In the genomic region with DNA sequence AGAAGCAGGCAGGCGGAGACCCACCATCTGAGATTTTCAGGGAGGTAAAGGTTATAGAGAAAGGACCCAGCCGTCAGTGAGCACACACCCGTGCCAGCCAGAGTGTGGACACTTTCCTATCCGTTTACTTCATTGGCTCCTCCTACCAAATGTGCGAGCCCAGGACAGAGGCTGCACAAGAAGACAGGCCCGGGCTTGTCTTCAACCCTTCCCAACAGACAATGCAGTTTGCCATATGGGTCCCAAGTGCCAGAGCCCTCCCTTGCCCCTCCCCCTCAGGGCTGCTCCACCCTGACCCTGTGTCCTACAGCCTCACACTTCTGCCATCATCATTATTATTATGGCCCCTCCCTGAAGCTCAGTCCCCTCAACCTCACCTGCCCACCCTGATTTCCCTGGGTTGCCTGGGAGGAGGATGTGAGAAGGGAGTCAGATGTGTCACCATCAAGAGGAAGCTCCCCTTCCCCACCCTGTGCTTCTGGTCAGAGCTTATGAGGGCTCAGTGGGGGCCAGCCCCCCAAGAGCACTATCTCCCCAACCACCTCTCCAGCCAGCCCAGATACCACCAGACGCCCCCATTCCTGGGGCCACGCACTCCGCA, we compare ENCODE assay signal across 9 cellular contexts. TPM values are rescaled to one million over a fixed set of nuclear protein-coding genes. Genes with fewer than 3 reads are reported as not detected.
DNase-seq lines count a peak whose midpoint lies in the region; ATAC-seq, FAIRE-seq and TF ChIP-seq lines count a peak whose summit lies in the region.
"Had no signal": no experiment of that assay in that cellular context is flagged by ENCODE, and none has a peak within 500 bp of the region (broad histone marks: within the 10 kb centered on the region; RNA-seq: fewer than 3 reads in every experiment).

No MANE protein-coding gene starts in this region.

- H3K9me2 ChIP-seq in SK-N-SH, result no peaks in the 10 kb centered on the region

- H3F3A ChIP-seq in SK-N-SH (replicated peaks; ENCODE audit: insufficient read depth), result no peaks in the 10 kb centered on the region

- TF ChIP-seq CTCF in HFF-Myc (IDR thresholded peaks at IDR 0.05; ENCODE audit: low read depth, low read length, missing control alignments) (no peak), SK-N-SH (IDR thresholded peaks at IDR 0.05) (no peak)

- POLR2A ChIA-PET in T-cell (lab: Charles Lee), result interaction anchor here in 1 of 2 donors (0.6 to 1.5 kb wide), 2 partner anchors 13 to 30 kb away, joined by 4 to 17 read pairs; no protein-coding TSS in a partner anchor
- POLR2A ChIA-PET in SK-N-SH (lab: Yijun Ruan, JAX), result no interaction called here

- H2AFZ ChIP-seq in SK-N-SH (ENCODE audit: low read depth), result no peak overlapping the region

- H4K20me1 ChIP-seq in BLaER1 (peaks cover 75% of the 10 kb centered on the region), SK-N-SH (ENCODE audit: insufficient read depth) (no peaks in the 10 kb centered on the region)

- FAIRE-seq in GM19239 (lab: Jason Lieb, UNC), result no peak

- H3K27ac Mint-ChIP-seq in T-cell, result peak overlapping the region; percentile 96 to 98

- CTCF ChIA-PET in T-cell (lab: Charles Lee) (interaction anchor here in 1 of 2 donors (0.9 to 3.6 kb wide), 2 partner anchors 28 to 32 kb away, joined by 5 to 18 read pairs; no protein-coding TSS in a partner anchor), SK-N-SH (lab: Yijun Ruan, JAX) (interaction anchor here (1.1 to 2.8 kb wide), 4 partner anchors 27 to 54 kb away, joined by 3 to 6 read pairs (median 4); no protein-coding TSS in a partner anchor)

- TF ChIP-seq EP300 in SK-N-SH (IDR thresholded peaks at IDR 0.05; ENCODE audit: borderline replicate concordance in 1 of 2, low read depth in 1 of 2, low read length in 1 of 2), result no peak

- no peaks in the 10 kb centered on the region for H3K9me3 Mint-ChIP-seq in T-cell

- peak overlapping the region; percentile 98 for H3K4me2 ChIP-seq in BLaER1
- no peak overlapping the region for H3K4me2 ChIP-seq in SK-N-SH

- peaks cover 99 to 100% (median 99%) of the 10 kb centered on the region in 3 donors for H3K4me1 Mint-ChIP-seq in T-cell

- 73% methylated on average over 3 of the region's 9 CpGs for WGBS in SK-N-SH (ENCODE audit: low lambda C conversion rate)

- no peaks in the 10 kb centered on the region for H3K27me3 Mint-ChIP-seq in T-cell

- H3K9me3 ChIP-seq in BLaER1 (no peaks in the 10 kb centered on the region), SK-N-SH (no peaks in the 10 kb centered on the region)

- peaks cover 38% of the 10 kb centered on the region for H3K36me3 Mint-ChIP-seq in T-cell

- no peak for ATAC-seq in T-cell (replicated peaks in 1 of 4)
- ATAC-seq in left colon, result peak; percentile 7

- H3K4me1 ChIP-seq in BLaER1, result peaks cover 100% of the 10 kb centered on the region
- H3K4me1 ChIP-seq in SK-N-SH (ENCODE audit: control insufficient read depth in 1 of 2, insufficient read depth in 2 of 2, low read depth in 1 of 2, low read length in 1 of 2), result peaks cover 0 to 14% of the 10 kb centered on the region in 2 experiments; a peak in 1 of 4 replicates

- H3K4me3 ChIP-seq in BLaER1 (peak overlapping the region; percentile 93), HFF-Myc (replicated peaks; ENCODE audit: low read depth, low read length) (no peak overlapping the region), SK-N-SH (ENCODE audit: low read depth in 2 of 2, low read length in 1 of 2) (no peak overlapping the region)

- H3K9ac ChIP-seq in BLaER1 (peak overlapping the region; percentile 98), SK-N-SH (no peak overlapping the region)

- H3K4me3 Mint-ChIP-seq in T-cell, result peak overlapping the region; percentile 80 to 98 (median 80)

- H3K27me3 ChIP-seq in BLaER1 (no peaks in the 10 kb centered on the region), SK-N-SH (ENCODE audit: insufficient read depth) (no peaks in the 10 kb centered on the region)

- peak overlapping the region; percentile 98 for H3K27ac ChIP-seq in BLaER1
- H3K27ac ChIP-seq in SK-N-SH (ENCODE audit: low read depth in 2 of 2, low read length in 1 of 2), result no peak overlapping the region; a peak in 1 of 4 replicates
- H3K27ac ChIP-seq: VCaP had no signal

- intact Hi-C loops in left colon (cut with DNase I, micrococcal nuclease), result no loop called here

- H3K79me2 ChIP-seq in SK-N-SH (ENCODE audit: insufficient read depth), result no peaks in the 10 kb centered on the region

- peaks cover 88% of the 10 kb centered on the region for H3K36me3 ChIP-seq in BLaER1
- H3K36me3 ChIP-seq in SK-N-SH (replicated peaks in 1 of 2; ENCODE audit: control insufficient read depth in 1 of 2, insufficient read depth in 2 of 2, low read length in 1 of 2), result no peaks in the 10 kb centered on the region

- no peak for TF ChIP-seq RAD21 in SK-N-SH (IDR thresholded peaks at IDR 0.05; ENCODE audit: low read length)

- DNase-seq in HFF-Myc (ENCODE audit: extremely low read depth, low read depth), result peak; percentile 81
- DNase-seq in T-cell, result no peak
- no peak for DNase-seq in left colon
- DNase-seq in SK-N-SH, result no peak
- DNase-seq in cerebellar nuclear complex (lab: John Stamatoyannopoulos, UW), result no peak
- no peak for DNase-seq in NCI-H1092 (lab: John Stamatoyannopoulos, UW)
- DNase-seq in GM19239 (ENCODE audit: insufficient read length, low spot score), result no peak

TF ChIP-seq in SK-N-SH, 30 proteins besides CTCF, POLR2A, EP300 and RAD21:
- TF ChIP-seq GATA2 (CRISPR knock-in tag; IDR thresholded peaks at IDR 0.05), result no peak
- TF ChIP-seq SIN3A (IDR thresholded peaks at IDR 0.05; ENCODE audit: borderline replicate concordance, low read depth, low read length), result no peak
- TF ChIP-seq TAF1 (IDR thresholded peaks at IDR 0.05; ENCODE audit: borderline replicate concordance, low read depth, low read length), result no peak
- no peak for TF ChIP-seq NRF1 (IDR thresholded peaks at IDR 0.05; ENCODE audit: low read depth, low read length)
- TF ChIP-seq RCOR1 (IDR thresholded peaks at IDR 0.05; ENCODE audit: low read length), result no peak
- TF ChIP-seq, protein P1, sequence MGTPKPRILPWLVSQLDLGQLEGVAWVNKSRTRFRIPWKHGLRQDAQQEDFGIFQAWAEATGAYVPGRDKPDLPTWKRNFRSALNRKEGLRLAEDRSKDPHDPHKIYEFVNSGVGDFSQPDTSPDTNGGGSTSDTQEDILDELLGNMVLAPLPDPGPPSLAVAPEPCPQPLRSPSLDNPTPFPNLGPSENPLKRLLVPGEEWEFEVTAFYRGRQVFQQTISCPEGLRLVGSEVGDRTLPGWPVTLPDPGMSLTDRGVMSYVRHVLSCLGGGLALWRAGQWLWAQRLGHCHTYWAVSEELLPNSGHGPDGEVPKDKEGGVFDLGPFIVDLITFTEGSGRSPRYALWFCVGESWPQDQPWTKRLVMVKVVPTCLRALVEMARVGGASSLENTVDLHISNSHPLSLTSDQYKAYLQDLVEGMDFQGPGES (IDR thresholded peaks at IDR 0.05; ENCODE audit: low read depth, low read length), result no peak
- no peak for TF ChIP-seq GABPA (IDR thresholded peaks at IDR 0.05; ENCODE audit: low read depth)
- TF ChIP-seq, protein P2, sequence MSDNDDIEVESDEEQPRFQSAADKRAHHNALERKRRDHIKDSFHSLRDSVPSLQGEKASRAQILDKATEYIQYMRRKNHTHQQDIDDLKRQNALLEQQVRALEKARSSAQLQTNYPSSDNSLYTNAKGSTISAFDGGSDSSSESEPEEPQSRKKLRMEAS (IDR thresholded peaks at IDR 0.05; ENCODE audit: low read depth), result no peak
- TF ChIP-seq TCF12 (IDR thresholded peaks at IDR 0.05), result no peak
TF ChIP-seq in SK-N-SH: peak in this region for 0.

RNA-seq across cellular contexts. Expression of a gene that starts 9.4 kb away (rescaled TPM):
- total RNA-seq in T-cell, result 100 to 1,000 TPM; 529 to 586 (median 559) TPM
- 10 to 100 TPM; 10.7 to 49.1 TPM for total RNA-seq in left colon
- polyA plus RNA-seq in SK-N-SH (2012; rRNA removed), result 1.0 and 1.1 TPM in 2 replicates
- polyA plus RNA-seq in SK-N-SH (2012; cell fraction: cytosol; rRNA removed), result 0.85 and 0.89 TPM in 2 replicates
- 0.30 and 0.38 TPM in 2 replicates for polyA plus RNA-seq in SK-N-SH (2012; cell fraction: nucleus; rRNA removed)

RNA-seq across cellular contexts. Expression of a gene that starts 24.8 kb away (rescaled TPM):
- 1 to 10 TPM in 2 of 5 donors, under 1 TPM in 3; 0.20 to 5.5 (median 0.60) TPM for total RNA-seq in T-cell
- not detected for total RNA-seq in left colon
- 0.15 and 0.23 TPM in 2 replicates for polyA plus RNA-seq in SK-N-SH (2012; rRNA removed)
- 0.05 and 0.09 TPM in 2 replicates for polyA plus RNA-seq in SK-N-SH (2012; cell fraction: cytosol; rRNA removed)
- 1.3 and 1.4 TPM in 2 replicates for polyA plus RNA-seq in SK-N-SH (2012; cell fraction: nucleus; rRNA removed)

Comparison
In these comparisons a context has a peak if more than half of its experiments do, and no peak if none do; other contexts are left out.
1. RNA of a gene that starts 9.4 kb away (total RNA-seq): 529 to 586 TPM in T-cell; 10.7 to 49.1 TPM in left colon; every median in the first group is over 10 times any median in the second.